ENCODE assay signal across 9 cellular contexts in the genomic region with DNA sequence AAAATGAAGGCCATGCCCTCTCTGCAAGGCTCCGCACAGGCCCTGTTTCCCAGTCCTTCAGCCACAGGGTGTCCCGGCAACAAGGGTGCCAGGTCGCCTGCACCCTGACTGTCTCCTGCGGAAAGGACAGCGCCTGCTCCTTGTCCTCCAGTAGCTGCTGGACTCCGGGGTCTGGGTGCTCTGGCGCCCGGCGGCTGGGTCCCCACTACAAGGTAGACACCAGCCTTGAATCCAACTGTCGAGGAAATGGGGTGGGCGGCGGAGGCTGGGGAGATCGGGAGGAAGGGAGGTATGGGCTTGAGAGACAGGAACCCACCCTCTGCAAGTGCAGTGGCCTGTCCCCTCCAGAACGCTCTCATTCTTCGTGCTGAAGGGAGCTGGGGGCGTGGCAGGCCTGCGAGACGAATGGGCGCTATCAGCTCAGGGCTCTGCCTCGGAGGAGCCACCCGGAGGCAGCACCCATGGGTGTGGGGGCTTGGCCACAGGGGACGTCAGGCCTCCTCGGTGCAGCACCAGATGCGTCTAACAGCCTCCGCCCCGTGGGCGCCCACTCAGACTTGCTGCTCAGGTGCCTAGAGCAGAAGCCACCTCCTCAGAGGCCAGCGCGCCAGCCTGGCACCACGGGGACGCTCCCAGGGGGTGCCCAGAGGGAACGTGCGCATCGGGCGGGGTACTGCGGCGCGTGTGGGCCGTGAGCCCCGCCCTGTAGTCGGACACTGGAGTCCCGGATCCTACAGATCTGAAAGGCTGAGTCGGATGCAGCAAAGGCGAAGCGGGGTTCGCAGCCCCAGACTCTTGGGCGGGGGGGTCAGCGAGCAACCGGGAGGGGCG. TPM values are rescaled to one million over a fixed set of nuclear protein-coding genes. Genes with fewer than 3 reads are reported as not detected.
DNase-seq lines count a peak whose midpoint lies in the region; ATAC-seq and TF ChIP-seq lines count a peak whose summit lies in the region.
"Had no signal": no experiment of that assay in that cellular context is flagged by ENCODE, and none has a peak within 500 bp of the region (broad histone marks: within the 10 kb centered on the region; RNA-seq: fewer than 3 reads in every experiment).

No MANE protein-coding gene starts in this region.

- H4K5ac ChIP-seq in mesendoderm (ENCODE audit: low read length): no peak overlapping the region

- no peak overlapping the region for H2BK5ac ChIP-seq in mesendoderm (ENCODE audit: low read length)

- WGBS in mesendoderm (ENCODE audit: extremely low coverage, insufficient coverage, low lambda C conversion rate): no CpG with 5 or more reads among the region's 50 CpGs

- TF ChIP-seq RAD21 in Ishikawa (IDR thresholded peaks at IDR 0.05; ENCODE audit: low read depth): no peak

- H3K36me3 Mint-ChIP-seq in stimulated activated memory B cell treated with anti-CD40 and anti-IgM and Interleukin-4, amounts not matched to agents 10 μg/mL and 1 μg/mL and 100 μg/mL, for 72 hours: peaks cover 5% of the 10 kb centered on the region

- peak overlapping the region; percentile 66 for H3K4ac ChIP-seq in mesendoderm (ENCODE audit: low read depth, low read length)

- peak overlapping the region; percentile 84 for H3K56ac ChIP-seq in mesendoderm (ENCODE audit: low read length)

- peak; percentile 38 for ATAC-seq in GM21576 (IDR thresholded peaks at IDR 0.05; ENCODE audit: unreplicated experiment)
- peak; percentile 86 for ATAC-seq in stimulated activated memory B cell treated with anti-CD40 and anti-IgM and Interleukin-4, amounts not matched to agents 10 μg/mL and 1 μg/mL and 100 μg/mL, for 72 hours

- H3K23ac ChIP-seq in mesendoderm (ENCODE audit: low read length): no peak overlapping the region

- no peaks in the 10 kb centered on the region for H3K4me1 ChIP-seq in mesendoderm (ENCODE audit: control insufficient read depth, low read depth, low read length)

- H3K27me3 Mint-ChIP-seq in stimulated activated memory B cell treated with anti-CD40 and anti-IgM and Interleukin-4, amounts not matched to agents 10 μg/mL and 1 μg/mL and 100 μg/mL, for 72 hours: no peaks in the 10 kb centered on the region

- no peaks in the 10 kb centered on the region for H3K36me3 ChIP-seq in mesendoderm (ENCODE audit: control insufficient read depth, insufficient read depth, low read length)

- H2BK120ac ChIP-seq in mesendoderm (ENCODE audit: low read depth, low read length): no peak overlapping the region

- no peaks in the 10 kb centered on the region for H3K79me2 ChIP-seq in mesendoderm (ENCODE audit: control insufficient read depth, insufficient read depth, low read length)

- H2BK15ac ChIP-seq in mesendoderm (replicated peaks; ENCODE audit: low read depth): no peak overlapping the region

- H3K27ac Mint-ChIP-seq in stimulated activated memory B cell treated with anti-CD40 and anti-IgM and Interleukin-4, amounts not matched to agents 10 μg/mL and 1 μg/mL and 100 μg/mL, for 72 hours: peak overlapping the region; percentile 71

- peak overlapping the region; percentile 71 for H3K9ac ChIP-seq in mesendoderm (ENCODE audit: low read length)

- DNase-seq in GM10266 (ENCODE audit: extremely low spot score) (peak; percentile 83), dermis blood vessel endothelial cell (peak; percentile 26), mesendoderm (no peak), NCI-H1694 treated with DMSO at 0.1 percent for 48 hours (lab: John Stamatoyannopoulos, UW) (no peak)
- DNase-seq in activated CD4-positive, alpha-beta T cell treated with anti-CD3 and anti-CD28 coated beads for 4 hours: peak; percentile 56 to 63

- H3K27me3 ChIP-seq in mesendoderm (ENCODE audit: insufficient read depth, low read length, poor library complexity): no peaks in the 10 kb centered on the region

- H3K79me1 ChIP-seq in mesendoderm (ENCODE audit: low read length): no peaks in the 10 kb centered on the region

- no peak overlapping the region for H4K8ac ChIP-seq in mesendoderm (ENCODE audit: low read depth, low read length)

- TF ChIP-seq EP300 in Ishikawa (IDR thresholded peaks at IDR 0.05; ENCODE audit: borderline replicate concordance): no peak

- no peak for TF ChIP-seq CTCF in GM10266 (IDR thresholded peaks at IDR 0.05; ENCODE audit: control insufficient read depth, insufficient read depth, low read depth, missing control alignments)

- no peak overlapping the region for H3K27ac ChIP-seq in mesendoderm (ENCODE audit: low read depth, low read length)

- H3K9me3 Mint-ChIP-seq in stimulated activated memory B cell treated with anti-CD40 and anti-IgM and Interleukin-4, amounts not matched to agents 10 μg/mL and 1 μg/mL and 100 μg/mL, for 72 hours: no peaks in the 10 kb centered on the region

- peak overlapping the region; percentile 93 for H3K18ac ChIP-seq in mesendoderm (ENCODE audit: low read length)

- peak overlapping the region; percentile 74 for H3K4me2 ChIP-seq in mesendoderm (ENCODE audit: low read length)

- H3K4me1 Mint-ChIP-seq in stimulated activated memory B cell treated with anti-CD40 and anti-IgM and Interleukin-4, amounts not matched to agents 10 μg/mL and 1 μg/mL and 100 μg/mL, for 72 hours: peaks cover 80% of the 10 kb centered on the region

- H2AK5ac ChIP-seq in mesendoderm (ENCODE audit: low read length): no peak overlapping the region

- no peak overlapping the region for H3K4me3 ChIP-seq in mesendoderm (ENCODE audit: low read length)

- H3K4me3 Mint-ChIP-seq in stimulated activated memory B cell treated with anti-CD40 and anti-IgM and Interleukin-4, amounts not matched to agents 10 μg/mL and 1 μg/mL and 100 μg/mL, for 72 hours: peak overlapping the region; percentile 77

TF ChIP-seq in Ishikawa, 13 proteins besides CTCF, POLR2A, EP300 and RAD21:
- no peak for TF ChIP-seq CREB1 (IDR thresholded peaks at IDR 0.05; ENCODE audit: low read depth)
- no peak for TF ChIP-seq EGR1 (IDR thresholded peaks at IDR 0.05)
- no peak for TF ChIP-seq TAF1 (IDR thresholded peaks at IDR 0.05; ENCODE audit: low read depth)
- no peak for TF ChIP-seq TEAD4 (IDR thresholded peaks at IDR 0.05)
- TF ChIP-seq, protein P1, sequence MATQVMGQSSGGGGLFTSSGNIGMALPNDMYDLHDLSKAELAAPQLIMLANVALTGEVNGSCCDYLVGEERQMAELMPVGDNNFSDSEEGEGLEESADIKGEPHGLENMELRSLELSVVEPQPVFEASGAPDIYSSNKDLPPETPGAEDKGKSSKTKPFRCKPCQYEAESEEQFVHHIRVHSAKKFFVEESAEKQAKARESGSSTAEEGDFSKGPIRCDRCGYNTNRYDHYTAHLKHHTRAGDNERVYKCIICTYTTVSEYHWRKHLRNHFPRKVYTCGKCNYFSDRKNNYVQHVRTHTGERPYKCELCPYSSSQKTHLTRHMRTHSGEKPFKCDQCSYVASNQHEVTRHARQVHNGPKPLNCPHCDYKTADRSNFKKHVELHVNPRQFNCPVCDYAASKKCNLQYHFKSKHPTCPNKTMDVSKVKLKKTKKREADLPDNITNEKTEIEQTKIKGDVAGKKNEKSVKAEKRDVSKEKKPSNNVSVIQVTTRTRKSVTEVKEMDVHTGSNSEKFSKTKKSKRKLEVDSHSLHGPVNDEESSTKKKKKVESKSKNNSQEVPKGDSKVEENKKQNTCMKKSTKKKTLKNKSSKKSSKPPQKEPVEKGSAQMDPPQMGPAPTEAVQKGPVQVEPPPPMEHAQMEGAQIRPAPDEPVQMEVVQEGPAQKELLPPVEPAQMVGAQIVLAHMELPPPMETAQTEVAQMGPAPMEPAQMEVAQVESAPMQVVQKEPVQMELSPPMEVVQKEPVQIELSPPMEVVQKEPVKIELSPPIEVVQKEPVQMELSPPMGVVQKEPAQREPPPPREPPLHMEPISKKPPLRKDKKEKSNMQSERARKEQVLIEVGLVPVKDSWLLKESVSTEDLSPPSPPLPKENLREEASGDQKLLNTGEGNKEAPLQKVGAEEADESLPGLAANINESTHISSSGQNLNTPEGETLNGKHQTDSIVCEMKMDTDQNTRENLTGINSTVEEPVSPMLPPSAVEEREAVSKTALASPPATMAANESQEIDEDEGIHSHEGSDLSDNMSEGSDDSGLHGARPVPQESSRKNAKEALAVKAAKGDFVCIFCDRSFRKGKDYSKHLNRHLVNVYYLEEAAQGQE (IDR thresholded peaks at IDR 0.05; ENCODE audit: low read depth): no peak
- TF ChIP-seq, protein P2, sequence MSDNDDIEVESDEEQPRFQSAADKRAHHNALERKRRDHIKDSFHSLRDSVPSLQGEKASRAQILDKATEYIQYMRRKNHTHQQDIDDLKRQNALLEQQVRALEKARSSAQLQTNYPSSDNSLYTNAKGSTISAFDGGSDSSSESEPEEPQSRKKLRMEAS (IDR thresholded peaks at IDR 0.05): peak; percentile 65
- no peak; the same call in 1 of the 2 replicates for TF ChIP-seq TCF12 (IDR thresholded peaks at IDR 0.05; ENCODE audit: low read depth)
- no peak for TF ChIP-seq CEBPB (IDR thresholded peaks at IDR 0.05)
- TF ChIP-seq, protein P3, sequence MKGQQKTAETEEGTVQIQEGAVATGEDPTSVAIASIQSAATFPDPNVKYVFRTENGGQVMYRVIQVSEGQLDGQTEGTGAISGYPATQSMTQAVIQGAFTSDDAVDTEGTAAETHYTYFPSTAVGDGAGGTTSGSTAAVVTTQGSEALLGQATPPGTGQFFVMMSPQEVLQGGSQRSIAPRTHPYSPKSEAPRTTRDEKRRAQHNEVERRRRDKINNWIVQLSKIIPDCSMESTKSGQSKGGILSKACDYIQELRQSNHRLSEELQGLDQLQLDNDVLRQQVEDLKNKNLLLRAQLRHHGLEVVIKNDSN (IDR thresholded peaks at IDR 0.05): peak; percentile 9; the same call in 1 of the 2 replicates

RNA-seq across cellular contexts. Expression of a gene that starts 15.6 kb away (rescaled TPM):
- total RNA-seq in dermis blood vessel endothelial cell: 0.14 and 0.68 TPM in 2 replicates
- polyA plus RNA-seq in mesendoderm (2013, experiment 1 of 2): 0.27 TPM
- polyA plus RNA-seq in mesendoderm (2013, experiment 2 of 2): 0.28 TPM

RNA-seq across cellular contexts. Expression of a gene that starts 23.5 kb away (rescaled TPM):
- total RNA-seq in dermis blood vessel endothelial cell: not detected in 2 replicates
- polyA plus RNA-seq in mesendoderm (2013, experiment 1 of 2): 2.1 TPM
- 2.0 TPM for polyA plus RNA-seq in mesendoderm (2013, experiment 2 of 2)
- total RNA-seq: pulmonary artery endothelial cell had no signal

RNA-seq across cellular contexts. Expression of a gene that starts 31.1 kb away (rescaled TPM):
- total RNA-seq in dermis blood vessel endothelial cell: not detected in 2 replicates
- polyA plus RNA-seq in mesendoderm (2013, experiment 1 of 2): 2.4 TPM
- 1.9 TPM for polyA plus RNA-seq in mesendoderm (2013, experiment 2 of 2)
- total RNA-seq: pulmonary artery endothelial cell had no signal

RNA-seq across cellular contexts. Expression of a gene that starts 47.6 kb away (rescaled TPM):
- 33.5 and 47.7 TPM in 2 replicates for total RNA-seq in dermis blood vessel endothelial cell
- 33.5 TPM for polyA plus RNA-seq in mesendoderm (2013, experiment 1 of 2)
- polyA plus RNA-seq in mesendoderm (2013, experiment 2 of 2): 31.8 TPM

RNA-seq across cellular contexts. Expression of a gene that starts 47.6 kb away (rescaled TPM):
- 23.2 and 24.7 TPM in 2 replicates for total RNA-seq in dermis blood vessel endothelial cell
- polyA plus RNA-seq in mesendoderm (2013, experiment 1 of 2): 29.7 TPM
- 31.2 TPM for polyA plus RNA-seq in mesendoderm (2013, experiment 2 of 2)

Comparison
In these comparisons a context has a peak if more than half of its experiments do, and no peak if none do; other contexts are left out.
1. DNase-seq: peak in GM10266 (single experiment), activated CD4-positive, alpha-beta T cell treated with anti-CD3 and anti-CD28 coated beads for 4 hours (2 of 2) and dermis blood vessel endothelial cell (single experiment); none in mesendoderm (single experiment) and NCI-H1694 treated with DMSO at 0.1 percent for 48 hours (single experiment).